Comparison of ENCODE assay signal across 1 cellular context in the genomic region with DNA sequence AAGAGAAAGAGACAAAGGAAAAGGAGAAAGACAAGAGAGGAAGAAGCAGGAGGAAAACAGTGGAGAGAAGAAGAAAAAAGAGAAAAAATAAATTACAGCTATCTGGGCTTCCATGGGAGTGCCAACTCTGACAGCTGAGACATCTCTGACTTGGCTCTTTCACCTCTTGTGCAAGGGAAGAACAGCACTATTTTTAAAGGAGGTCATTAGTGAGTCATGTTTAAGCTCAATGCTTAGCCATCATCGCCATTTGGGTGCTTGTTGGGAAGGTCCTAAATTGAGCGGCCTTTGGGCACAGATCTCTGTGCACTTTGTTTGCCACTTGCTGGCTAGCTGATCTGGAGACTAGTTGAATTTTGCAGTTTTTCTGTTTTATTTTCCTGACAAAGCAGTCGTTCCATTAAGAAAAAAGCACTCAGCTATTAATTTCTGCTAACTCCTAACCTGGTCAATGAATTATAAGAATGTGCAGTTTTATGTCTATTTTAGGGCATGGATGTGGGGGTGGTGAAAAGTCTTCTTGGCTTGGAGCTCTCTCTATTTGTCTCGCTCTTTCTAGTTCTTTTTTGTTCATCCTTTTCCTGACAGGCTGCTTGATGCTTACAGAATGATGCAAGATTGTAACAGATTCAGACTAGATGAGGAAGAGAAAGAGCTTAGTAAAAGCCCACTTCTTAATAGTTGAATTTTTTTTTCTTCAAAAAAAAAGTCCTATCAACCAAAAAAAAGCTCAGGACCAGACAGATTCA.
TF ChIP-seq lines count a peak whose summit lies in the region.

No MANE protein-coding gene starts in this region.

TF ChIP-seq in HepG2, 621 proteins besides CTCF, POLR2A, EP300 and RAD21 (continued from another document):
- TF ChIP-seq, protein P1, sequence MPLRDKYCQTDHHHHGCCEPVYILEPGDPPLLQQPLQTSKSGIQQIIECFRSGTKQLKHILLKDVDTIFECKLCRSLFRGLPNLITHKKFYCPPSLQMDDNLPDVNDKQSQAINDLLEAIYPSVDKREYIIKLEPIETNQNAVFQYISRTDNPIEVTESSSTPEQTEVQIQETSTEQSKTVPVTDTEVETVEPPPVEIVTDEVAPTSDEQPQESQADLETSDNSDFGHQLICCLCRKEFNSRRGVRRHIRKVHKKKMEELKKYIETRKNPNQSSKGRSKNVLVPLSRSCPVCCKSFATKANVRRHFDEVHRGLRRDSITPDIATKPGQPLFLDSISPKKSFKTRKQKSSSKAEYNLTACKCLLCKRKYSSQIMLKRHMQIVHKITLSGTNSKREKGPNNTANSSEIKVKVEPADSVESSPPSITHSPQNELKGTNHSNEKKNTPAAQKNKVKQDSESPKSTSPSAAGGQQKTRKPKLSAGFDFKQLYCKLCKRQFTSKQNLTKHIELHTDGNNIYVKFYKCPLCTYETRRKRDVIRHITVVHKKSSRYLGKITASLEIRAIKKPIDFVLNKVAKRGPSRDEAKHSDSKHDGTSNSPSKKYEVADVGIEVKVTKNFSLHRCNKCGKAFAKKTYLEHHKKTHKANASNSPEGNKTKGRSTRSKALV (CRISPR knock-in tag; IDR thresholded peaks at IDR 0.05), result no peak
- TF ChIP-seq, protein P2, sequence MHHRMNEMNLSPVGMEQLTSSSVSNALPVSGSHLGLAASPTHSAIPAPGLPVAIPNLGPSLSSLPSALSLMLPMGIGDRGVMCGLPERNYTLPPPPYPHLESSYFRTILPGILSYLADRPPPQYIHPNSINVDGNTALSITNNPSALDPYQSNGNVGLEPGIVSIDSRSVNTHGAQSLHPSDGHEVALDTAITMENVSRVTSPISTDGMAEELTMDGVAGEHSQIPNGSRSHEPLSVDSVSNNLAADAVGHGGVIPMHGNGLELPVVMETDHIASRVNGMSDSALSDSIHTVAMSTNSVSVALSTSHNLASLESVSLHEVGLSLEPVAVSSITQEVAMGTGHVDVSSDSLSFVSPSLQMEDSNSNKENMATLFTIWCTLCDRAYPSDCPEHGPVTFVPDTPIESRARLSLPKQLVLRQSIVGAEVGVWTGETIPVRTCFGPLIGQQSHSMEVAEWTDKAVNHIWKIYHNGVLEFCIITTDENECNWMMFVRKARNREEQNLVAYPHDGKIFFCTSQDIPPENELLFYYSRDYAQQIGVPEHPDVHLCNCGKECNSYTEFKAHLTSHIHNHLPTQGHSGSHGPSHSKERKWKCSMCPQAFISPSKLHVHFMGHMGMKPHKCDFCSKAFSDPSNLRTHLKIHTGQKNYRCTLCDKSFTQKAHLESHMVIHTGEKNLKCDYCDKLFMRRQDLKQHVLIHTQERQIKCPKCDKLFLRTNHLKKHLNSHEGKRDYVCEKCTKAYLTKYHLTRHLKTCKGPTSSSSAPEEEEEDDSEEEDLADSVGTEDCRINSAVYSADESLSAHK (CRISPR knock-in tag; IDR thresholded peaks at IDR 0.05; ENCODE audit: borderline replicate concordance), result no peak
- no peak for TF ChIP-seq POLR2AphosphoS5 (IDR thresholded peaks at IDR 0.05; ENCODE audit: low read depth, low read length)
- TF ChIP-seq, protein P3, sequence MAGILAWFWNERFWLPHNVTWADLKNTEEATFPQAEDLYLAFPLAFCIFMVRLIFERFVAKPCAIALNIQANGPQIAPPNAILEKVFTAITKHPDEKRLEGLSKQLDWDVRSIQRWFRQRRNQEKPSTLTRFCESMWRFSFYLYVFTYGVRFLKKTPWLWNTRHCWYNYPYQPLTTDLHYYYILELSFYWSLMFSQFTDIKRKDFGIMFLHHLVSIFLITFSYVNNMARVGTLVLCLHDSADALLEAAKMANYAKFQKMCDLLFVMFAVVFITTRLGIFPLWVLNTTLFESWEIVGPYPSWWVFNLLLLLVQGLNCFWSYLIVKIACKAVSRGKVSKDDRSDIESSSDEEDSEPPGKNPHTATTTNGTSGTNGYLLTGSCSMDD (CRISPR knock-in tag; IDR thresholded peaks at IDR 0.05), result no peak
- TF ChIP-seq ZNF878 (CRISPR knock-in tag; IDR thresholded peaks at IDR 0.05), result no peak
- TF ChIP-seq ZNF367 (CRISPR knock-in tag; IDR thresholded peaks at IDR 0.05; ENCODE audit: borderline replicate concordance), result no peak
- TF ChIP-seq, protein P4, sequence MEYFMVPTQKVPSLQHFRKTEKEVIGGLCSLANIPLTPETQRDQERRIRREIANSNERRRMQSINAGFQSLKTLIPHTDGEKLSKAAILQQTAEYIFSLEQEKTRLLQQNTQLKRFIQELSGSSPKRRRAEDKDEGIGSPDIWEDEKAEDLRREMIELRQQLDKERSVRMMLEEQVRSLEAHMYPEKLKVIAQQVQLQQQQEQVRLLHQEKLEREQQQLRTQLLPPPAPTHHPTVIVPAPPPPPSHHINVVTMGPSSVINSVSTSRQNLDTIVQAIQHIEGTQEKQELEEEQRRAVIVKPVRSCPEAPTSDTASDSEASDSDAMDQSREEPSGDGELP (IDR thresholded peaks at IDR 0.05; ENCODE audit: borderline replicate concordance, low read depth), result no peak
- no peak for TF ChIP-seq NFIB (CRISPR knock-in tag; IDR thresholded peaks at IDR 0.05; ENCODE audit: borderline replicate concordance)
- no peak for TF ChIP-seq ZSCAN21 (CRISPR knock-in tag; IDR thresholded peaks at IDR 0.05; ENCODE audit: borderline replicate concordance)
- TF ChIP-seq, protein P5, sequence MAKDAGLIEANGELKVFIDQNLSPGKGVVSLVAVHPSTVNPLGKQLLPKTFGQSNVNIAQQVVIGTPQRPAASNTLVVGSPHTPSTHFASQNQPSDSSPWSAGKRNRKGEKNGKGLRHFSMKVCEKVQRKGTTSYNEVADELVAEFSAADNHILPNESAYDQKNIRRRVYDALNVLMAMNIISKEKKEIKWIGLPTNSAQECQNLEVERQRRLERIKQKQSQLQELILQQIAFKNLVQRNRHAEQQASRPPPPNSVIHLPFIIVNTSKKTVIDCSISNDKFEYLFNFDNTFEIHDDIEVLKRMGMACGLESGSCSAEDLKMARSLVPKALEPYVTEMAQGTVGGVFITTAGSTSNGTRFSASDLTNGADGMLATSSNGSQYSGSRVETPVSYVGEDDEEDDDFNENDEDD (CRISPR knock-in tag; IDR thresholded peaks at IDR 0.05; ENCODE audit: borderline replicate concordance), result no peak
